16 cellular contexts compared by ENCODE assay signal in the genomic region with DNA sequence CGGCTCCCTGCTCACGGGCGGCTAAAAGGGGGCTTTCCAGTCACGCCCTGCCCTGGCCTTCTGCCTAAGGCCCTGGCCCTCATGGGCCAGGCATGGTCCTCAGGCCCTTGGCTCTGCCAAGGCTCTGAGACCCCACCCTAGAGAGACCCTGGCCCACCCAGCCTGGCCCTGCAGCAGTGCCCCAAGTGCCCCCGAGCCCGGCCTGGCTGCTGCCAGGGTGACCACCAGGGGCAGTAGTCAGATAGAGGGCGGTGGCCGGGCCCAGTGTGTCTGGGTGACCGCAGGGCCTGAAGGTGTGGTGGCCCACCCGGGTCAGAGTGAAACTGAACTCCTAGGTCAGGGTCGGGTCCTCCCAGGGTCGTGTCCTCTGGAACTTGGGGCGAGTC. TPM values are rescaled to one million over a fixed set of nuclear protein-coding genes. Genes with fewer than 3 reads are reported as not detected.
DNase-seq lines count a peak whose midpoint lies in the region; ATAC-seq and TF ChIP-seq lines count a peak whose summit lies in the region.
"Had no signal": no experiment of that assay in that cellular context is flagged by ENCODE, and none has a peak within 500 bp of the region (broad histone marks: within the 10 kb centered on the region; RNA-seq: fewer than 3 reads in every experiment).

No MANE protein-coding gene starts in this region.

- CTCF ChIA-PET in PC-9 (lab: Charles Lee) = no interaction called here

- H3K4me2 ChIP-seq in PC-9 (no peak overlapping the region), trophoblast cell (ENCODE audit: low read length) (no peak overlapping the region)

- no peaks in the 10 kb centered on the region for H3K9me3 ChIP-seq in PC-9 (ENCODE audit: insufficient read depth, low read depth)
- H3K9me3 ChIP-seq in trophoblast cell (ENCODE audit: insufficient read depth, low read depth, low read length) = peaks cover 3% of the 10 kb centered on the region
- H3K9me3 ChIP-seq in T-helper 17 cell (ENCODE audit: control insufficient read depth, low read length, poor library complexity, severe bottlenecking) = no peaks in the 10 kb centered on the region
- no peaks in the 10 kb centered on the region for H3K9me3 ChIP-seq in mucosa of descending colon
- H3K9me3 ChIP-seq: body of pancreas, left lung had no signal

- H3K27me3 ChIP-seq in PC-9 (ENCODE audit: insufficient read depth, low read depth) (peaks cover 37% of the 10 kb centered on the region), trophoblast cell (ENCODE audit: insufficient read depth, low read length) (no peaks in the 10 kb centered on the region)
- H3K27me3 ChIP-seq: body of pancreas, left lung had no signal

- WGBS in trophoblast cell (ENCODE audit: extremely low coverage, insufficient coverage, insufficient read length) = no CpG with 5 or more reads among the region's 13 CpGs

- TF ChIP-seq CTCF in PC-9 (conservative IDR thresholded peaks at IDR 0.05) (peak; percentile 37; the same call in 1 of the 2 replicates), epithelial cell of proximal tubule (conservative IDR thresholded peaks at IDR 0.05; ENCODE audit: low read depth, low read length) (peak; percentile 50), mucosa of descending colon (IDR thresholded peaks at IDR 0.05) (no peak)

- H2AFZ ChIP-seq in PC-9 (no peak overlapping the region), trophoblast cell (ENCODE audit: insufficient read depth, low read length, poor library complexity) (no peak overlapping the region)

- no peak overlapping the region for H3K18ac ChIP-seq in trophoblast cell (ENCODE audit: low read length)

- no peak overlapping the region for H2AK5ac ChIP-seq in trophoblast cell (ENCODE audit: low read length)

- H3K27ac ChIP-seq in PC-9 (no peak overlapping the region), trophoblast cell (ENCODE audit: low read depth, low read length) (no peak overlapping the region)
- H3K27ac ChIP-seq: body of pancreas, left lung had no signal

- no peak overlapping the region for H2BK5ac ChIP-seq in trophoblast cell (ENCODE audit: low read depth, low read length, poor library complexity)

- no peaks in the 10 kb centered on the region for H3F3A ChIP-seq in PC-9 (ENCODE audit: insufficient read depth, low read depth)

- no peak overlapping the region for H3K23ac ChIP-seq in trophoblast cell (ENCODE audit: low read length)

- H3K9me3 Mint-ChIP-seq in activated naive CD8-positive, alpha-beta T cell treated with anti-CD3 and anti-CD28 coated beads, Interleukin-2, amount 50 U/mL, for 24 hours = no peaks in the 10 kb centered on the region
- no peaks in the 10 kb centered on the region for H3K9me3 Mint-ChIP-seq in activated naive CD8-positive, alpha-beta T cell treated with anti-CD3 and anti-CD28 coated beads for 36 hours
- no peaks in the 10 kb centered on the region for H3K9me3 Mint-ChIP-seq in stimulated activated effector memory CD8-positive, alpha-beta T cell treated with anti-CD3 and anti-CD28 coated beads, Interleukin-12 subunit alpha, Interleukin-12 subunit beta, amount 100 ng/mL, for 72 hours
- H3K9me3 Mint-ChIP-seq: activated T-helper 2 cell treated with anti-CD3 and anti-CD28 coated beads, Interferon-gamma antibody, Interleukin-2, Interleukin-4, amounts not matched to agents 10 μg/mL and 5 μg/mL and 100 μg/mL, durations not matched to agents 14 hours and 24 hours and 36 hours; natural killer cell treated with Interleukin-12 subunit alpha and Interleukin-12 subunit beta and Interleukin-15 and Interleukin-18, amount 100 ng/mL, for 72 hours had no signal

- no peaks in the 10 kb centered on the region for H3K4me1 ChIP-seq in PC-9 (replicated peaks; ENCODE audit: insufficient read depth)
- H3K4me1 ChIP-seq in trophoblast cell (ENCODE audit: control insufficient read depth in 1 of 2, insufficient read depth in 2 of 2, low read length in 2 of 2) = no peaks in the 10 kb centered on the region
- no peaks in the 10 kb centered on the region for H3K4me1 ChIP-seq in mucosa of descending colon (ENCODE audit: low read depth)
- H3K4me1 ChIP-seq: body of pancreas, left lung had no signal

- no peaks in the 10 kb centered on the region for H3K79me1 ChIP-seq in trophoblast cell (ENCODE audit: low read length)

- H3K14ac ChIP-seq in trophoblast cell (ENCODE audit: low read length) = no peak overlapping the region

- H3K4me3 Mint-ChIP-seq in activated naive CD8-positive, alpha-beta T cell treated with anti-CD3 and anti-CD28 coated beads, Interleukin-2, amount 50 U/mL, for 24 hours = no peak overlapping the region
- H3K4me3 Mint-ChIP-seq in activated naive CD8-positive, alpha-beta T cell treated with anti-CD3 and anti-CD28 coated beads for 36 hours = no peak overlapping the region
- H3K4me3 Mint-ChIP-seq in stimulated activated effector memory CD8-positive, alpha-beta T cell treated with anti-CD3 and anti-CD28 coated beads, Interleukin-12 subunit alpha, Interleukin-12 subunit beta, amount 100 ng/mL, for 72 hours = no peak overlapping the region
- H3K4me3 Mint-ChIP-seq in T-helper 17 cell = no peak overlapping the region
- H3K4me3 Mint-ChIP-seq: natural killer cell treated with Interleukin-12 subunit alpha and Interleukin-12 subunit beta and Interleukin-15 and Interleukin-18, amount 100 ng/mL, for 72 hours had no signal

- no peak overlapping the region for H3K4ac ChIP-seq in trophoblast cell (ENCODE audit: low read depth, low read length)

- no peak overlapping the region for H4K8ac ChIP-seq in trophoblast cell (ENCODE audit: low read depth, low read length)

- no peaks in the 10 kb centered on the region for H3K27me3 Mint-ChIP-seq in activated naive CD8-positive, alpha-beta T cell treated with anti-CD3 and anti-CD28 coated beads, Interleukin-2, amount 50 U/mL, for 24 hours
- H3K27me3 Mint-ChIP-seq in activated naive CD8-positive, alpha-beta T cell treated with anti-CD3 and anti-CD28 coated beads for 36 hours = no peaks in the 10 kb centered on the region
- H3K27me3 Mint-ChIP-seq in T-helper 17 cell = peaks cover 4% of the 10 kb centered on the region
- H3K27me3 Mint-ChIP-seq: natural killer cell treated with Interleukin-12 subunit alpha and Interleukin-12 subunit beta and Interleukin-15 and Interleukin-18, amount 100 ng/mL, for 72 hours had no signal

- H3K4me3 ChIP-seq in PC-9 (no peak overlapping the region), epithelial cell of proximal tubule (ENCODE audit: low read depth, low read length) (no peak overlapping the region), trophoblast cell (ENCODE audit: low read depth, low read length) (no peak overlapping the region), mucosa of descending colon (no peak overlapping the region)
- H3K4me3 ChIP-seq: body of pancreas, left lung had no signal

- H3K36me3 Mint-ChIP-seq in activated naive CD8-positive, alpha-beta T cell treated with anti-CD3 and anti-CD28 coated beads, Interleukin-2, amount 50 U/mL, for 24 hours (ENCODE audit: low read depth) = no peaks in the 10 kb centered on the region
- H3K36me3 Mint-ChIP-seq in activated naive CD8-positive, alpha-beta T cell treated with anti-CD3 and anti-CD28 coated beads for 36 hours = no peaks in the 10 kb centered on the region
- no peaks in the 10 kb centered on the region for H3K36me3 Mint-ChIP-seq in stimulated activated effector memory CD8-positive, alpha-beta T cell treated with anti-CD3 and anti-CD28 coated beads, Interleukin-12 subunit alpha, Interleukin-12 subunit beta, amount 100 ng/mL, for 72 hours
- H3K36me3 Mint-ChIP-seq in T-helper 17 cell (ENCODE audit: low read depth) = no peaks in the 10 kb centered on the region
- H3K36me3 Mint-ChIP-seq: natural killer cell treated with Interleukin-12 subunit alpha and Interleukin-12 subunit beta and Interleukin-15 and Interleukin-18, amount 100 ng/mL, for 72 hours had no signal

- BruUV-seq in PC-9 (replicated peaks; lab: Mats Ljungman, UMichigan) = no TSS peak

- H3K4me1 Mint-ChIP-seq in activated naive CD8-positive, alpha-beta T cell treated with anti-CD3 and anti-CD28 coated beads, Interleukin-2, amount 50 U/mL, for 24 hours = no peaks in the 10 kb centered on the region
- H3K4me1 Mint-ChIP-seq in activated naive CD8-positive, alpha-beta T cell treated with anti-CD3 and anti-CD28 coated beads for 36 hours = no peaks in the 10 kb centered on the region
- H3K4me1 Mint-ChIP-seq in stimulated activated effector memory CD8-positive, alpha-beta T cell treated with anti-CD3 and anti-CD28 coated beads, Interleukin-12 subunit alpha, Interleukin-12 subunit beta, amount 100 ng/mL, for 72 hours = no peaks in the 10 kb centered on the region
- H3K4me1 Mint-ChIP-seq in T-helper 17 cell = no peaks in the 10 kb centered on the region

- H4K20me1 ChIP-seq in PC-9 (ENCODE audit: insufficient read depth) = no peaks in the 10 kb centered on the region

- H3K79me2 ChIP-seq in PC-9 (ENCODE audit: low read depth) = no peaks in the 10 kb centered on the region
- no peaks in the 10 kb centered on the region for H3K79me2 ChIP-seq in trophoblast cell (ENCODE audit: control insufficient read depth, insufficient read depth, low read length, poor library complexity)

- POLR2A ChIA-PET in PC-9 (lab: Charles Lee; ENCODE audit: unreplicated experiment) = no interaction called here

- H3K9me2 ChIP-seq in PC-9 (ENCODE audit: insufficient read depth) = no peaks in the 10 kb centered on the region

- no peak overlapping the region for H2BK12ac ChIP-seq in trophoblast cell (ENCODE audit: low read length)

- no peak overlapping the region for H3K27ac Mint-ChIP-seq in activated naive CD8-positive, alpha-beta T cell treated with anti-CD3 and anti-CD28 coated beads, Interleukin-2, amount 50 U/mL, for 24 hours
- H3K27ac Mint-ChIP-seq in activated naive CD8-positive, alpha-beta T cell treated with anti-CD3 and anti-CD28 coated beads for 36 hours = no peak overlapping the region
- no peak overlapping the region for H3K27ac Mint-ChIP-seq in stimulated activated effector memory CD8-positive, alpha-beta T cell treated with anti-CD3 and anti-CD28 coated beads, Interleukin-12 subunit alpha, Interleukin-12 subunit beta, amount 100 ng/mL, for 72 hours
- no peak overlapping the region for H3K27ac Mint-ChIP-seq in T-helper 17 cell
- H3K27ac Mint-ChIP-seq: activated T-helper 2 cell treated with anti-CD3 and anti-CD28 coated beads, Interferon-gamma antibody, Interleukin-2, Interleukin-4, amounts not matched to agents 10 μg/mL and 5 μg/mL and 100 μg/mL, durations not matched to agents 14 hours and 24 hours and 36 hours; natural killer cell treated with Interleukin-12 subunit alpha and Interleukin-12 subunit beta and Interleukin-15 and Interleukin-18, amount 100 ng/mL, for 72 hours had no signal

- H3K36me3 ChIP-seq in PC-9 (ENCODE audit: low read depth) = no peaks in the 10 kb centered on the region
- H3K36me3 ChIP-seq in trophoblast cell (ENCODE audit: control insufficient read depth in 1 of 2, insufficient read depth in 2 of 2, low read length in 2 of 2) = no peaks in the 10 kb centered on the region
- H3K36me3 ChIP-seq in mucosa of descending colon (ENCODE audit: low read depth) = no peaks in the 10 kb centered on the region
- H3K36me3 ChIP-seq: left lung had no signal

- intact Hi-C loops in PC-9 (cut with micrococcal nuclease; ENCODE audit: unreplicated experiment) = no loop called here
- intact Hi-C loops in mucosa of descending colon (cut with DNase I, micrococcal nuclease) = no loop called here

- peak; percentile 26 for ATAC-seq in activated naive CD8-positive, alpha-beta T cell treated with anti-CD3 and anti-CD28 coated beads, Interleukin-2, amount 50 U/mL, for 24 hours
- ATAC-seq in stimulated activated effector memory CD8-positive, alpha-beta T cell treated with anti-CD3 and anti-CD28 coated beads, Interleukin-12 subunit alpha, Interleukin-12 subunit beta, amount 100 ng/mL, for 72 hours = peak; percentile 29
- ATAC-seq in T-helper 17 cell = no peak
- no peak for ATAC-seq in mucosa of descending colon
- ATAC-seq: body of pancreas; left lung; natural killer cell treated with Interleukin-12 subunit alpha and Interleukin-12 subunit beta and Interleukin-15 and Interleukin-18, amount 100 ng/mL, for 72 hours had no signal

- no peak for DNase-seq in activated naive CD8-positive, alpha-beta T cell treated with anti-CD3 and anti-CD28 coated beads, Interleukin-2, amount 50 U/mL, for 24 hours
- no peak for DNase-seq in activated naive CD8-positive, alpha-beta T cell treated with anti-CD3 and anti-CD28 coated beads for 36 hours
- DNase-seq in PC-9 = no peak
- no peak for DNase-seq in epithelial cell of proximal tubule (ENCODE audit: low read depth)
- no peak for DNase-seq in stimulated activated effector memory CD8-positive, alpha-beta T cell treated with anti-CD3 and anti-CD28 coated beads, Interleukin-12 subunit alpha, Interleukin-12 subunit beta, amount 100 ng/mL, for 72 hours (ENCODE audit: low spot score in 2 of 2)
- no peak for DNase-seq in trophoblast cell
- DNase-seq in T-helper 17 cell = no peak
- DNase-seq in mucosa of descending colon = no peak
- DNase-seq: activated CD4-positive, alpha-beta T cell treated with anti-CD3 and anti-CD28 coated beads, Interleukin-2, amount 50 U/mL, for 48 hours; body of pancreas; left lung; NCI-H1436; NCI-H446 treated with DMSO at 0.1 percent for 48 hours had no signal

- H4K12ac ChIP-seq in trophoblast cell (ENCODE audit: low read depth, low read length) = no peak overlapping the region

- no peak overlapping the region for H3K9ac ChIP-seq in trophoblast cell (ENCODE audit: low read length)

- no peak overlapping the region for H4K91ac ChIP-seq in trophoblast cell (ENCODE audit: low read depth, low read length)

- H2BK120ac ChIP-seq in trophoblast cell (ENCODE audit: insufficient read depth, low read length, poor library complexity) = no peak overlapping the region

RNA-seq across cellular contexts. Expression of gene CCDC188, which starts 29.4 kb away (rescaled TPM):
- not detected for total RNA-seq in activated naive CD8-positive, alpha-beta T cell treated with anti-CD3 and anti-CD28 coated beads for 36 hours
- total RNA-seq in PC-9 (2021) = not detected in 2 replicates
- 0.36 TPM in 1 of 2 replicates, not detected in the other for total RNA-seq in epithelial cell of proximal tubule
- polyA plus RNA-seq in trophoblast cell (2013) = not detected in 2 replicates
- total RNA-seq in T-helper 17 cell = 1 to 10 TPM in 1 of 2 donors, not detected in 1; 1.5 TPM
- under 1 TPM; 0.41 to 0.98 (median 0.65) TPM for total RNA-seq in mucosa of descending colon
- total RNA-seq: body of pancreas, RPMI7951 had no signal

RNA-seq across cellular contexts. Expression of gene ZDHHC8, which starts 48.6 kb away (rescaled TPM):
- 10 to 100 TPM; 63.4 to 66.6 TPM for total RNA-seq in activated naive CD8-positive, alpha-beta T cell treated with anti-CD3 and anti-CD28 coated beads for 36 hours
- 34.4 and 46.8 TPM in 2 replicates for total RNA-seq in PC-9 (2021)
- total RNA-seq in epithelial cell of proximal tubule = 14.8 and 37.8 TPM in 2 replicates
- 39.6 and 41.0 TPM in 2 replicates for polyA plus RNA-seq in trophoblast cell (2013)
- total RNA-seq in T-helper 17 cell = 10 to 100 TPM; 60.1 to 75.8 TPM
- total RNA-seq in mucosa of descending colon = 10 to 100 TPM; 27.7 to 53.0 (median 42.2) TPM

Comparison
In these comparisons a context has a peak if more than half of its experiments do, and no peak if none do; other contexts are left out.
1. ATAC-seq: peak in activated naive CD8-positive, alpha-beta T cell treated with anti-CD3 and anti-CD28 coated beads, Interleukin-2, amount 50 U/mL, for 24 hours (single experiment) and stimulated activated effector memory CD8-positive, alpha-beta T cell treated with anti-CD3 and anti-CD28 coated beads, Interleukin-12 subunit alpha, Interleukin-12 subunit beta, amount 100 ng/mL, for 72 hours (single experiment); none in T-helper 17 cell (single experiment) and mucosa of descending colon (single experiment).